ENCODE assay signal across 7 cellular contexts in the genomic region with DNA sequence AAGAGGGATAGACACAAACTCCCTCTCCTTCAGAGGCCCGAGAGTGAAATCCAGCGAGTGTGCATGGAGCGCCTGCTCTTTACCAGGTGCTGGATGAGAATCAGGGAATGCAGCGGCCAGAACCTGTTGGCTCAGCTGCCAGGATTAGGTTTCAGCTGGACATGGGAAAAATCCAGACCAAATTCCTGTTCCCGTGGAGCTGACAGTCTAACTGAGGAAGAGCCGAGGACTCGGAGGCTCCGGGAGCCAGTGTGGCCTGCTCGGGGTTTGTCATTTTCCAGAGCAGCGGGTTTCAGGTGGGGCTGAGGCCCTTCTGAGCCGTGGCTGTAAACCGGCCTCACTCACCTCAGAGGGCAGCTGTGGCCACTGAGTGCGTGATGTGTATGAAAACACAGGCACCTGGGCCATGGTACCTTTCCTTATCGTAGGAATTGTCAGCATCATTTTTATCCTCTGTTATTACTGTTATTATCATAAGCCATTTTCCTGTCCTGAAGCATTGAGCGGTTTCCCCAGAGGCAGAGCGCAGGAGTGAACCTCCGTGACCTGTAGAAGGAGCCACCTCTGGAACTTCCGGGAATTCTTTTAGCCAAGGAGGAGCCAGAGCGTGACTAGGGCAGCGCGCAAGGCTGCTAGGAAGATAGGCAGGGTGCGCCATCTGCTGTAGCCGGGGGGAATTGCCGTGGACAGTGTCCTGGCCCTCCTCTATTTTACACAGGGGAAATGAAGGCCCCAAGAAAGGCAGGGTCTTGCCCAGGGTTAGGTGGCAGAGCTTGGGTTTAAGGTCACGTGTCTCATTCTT.
A peak's percentile ranks its signal among the peaks of the same experiment; 100 is the strongest.
DNase-seq lines count a peak whose midpoint lies in the region; ATAC-seq lines count a peak whose summit lies in the region.

No MANE protein-coding gene starts in this region.

- ATAC-seq in GM18499 (IDR thresholded peaks at IDR 0.05; ENCODE audit: insufficient read depth, unreplicated experiment) = peak; percentile 60
- ATAC-seq in HG03139 (IDR thresholded peaks at IDR 0.05; ENCODE audit: unreplicated experiment) = peak; percentile 79

- DNase-seq in NCI-H226 (peak; percentile 81), cerebellar cortex (ENCODE audit: low spot score) (peak; percentile 91), kidney glomerular epithelial cell (lab: John Stamatoyannopoulos, UW) (peak; percentile 87)
- peak; percentile 92 for DNase-seq in activated CD4-positive, CD25-positive, alpha-beta regulatory T cell treated with anti-CD3 and anti-CD28 coated beads, Interleukin-2, amount 50 U/mL, for 72 hours
- peak; percentile 49 to 76 for DNase-seq in stimulated activated CD4-positive, alpha-beta T cell treated with anti-CD3 and anti-CD28 coated beads, Interleukin-15, amount 100 ng/mL, for 48 hours (ENCODE audit: low read depth in 2 of 2)

Comparison
In these comparisons a context has a peak if more than half of its experiments do, and no peak if none do; other contexts are left out.
1. Peak in every context shown above with its lines: DNase-seq and ATAC-seq.